In genomic region chr3:172193436-172193835, GRCh38 we compare ENCODE assay signal across 2 cellular contexts.
TF ChIP-seq lines count a peak whose summit lies in the region.

No MANE protein-coding gene starts in this region.

TF ChIP-seq in A549, 52 proteins besides CTCF, POLR2A, EP300 and RAD21 (continued from another document):
- TF ChIP-seq REST (IDR thresholded peaks at IDR 0.05): no peak
- TF ChIP-seq EHF (CRISPR knock-in tag; IDR thresholded peaks at IDR 0.05): no peak
- TF ChIP-seq CBX2 (IDR thresholded peaks at IDR 0.05; ENCODE audit: borderline replicate concordance, low read depth): no peak
- TF ChIP-seq ZC3H11A (IDR thresholded peaks at IDR 0.05): no peak
- TF ChIP-seq GATA3 (IDR thresholded peaks at IDR 0.05; ENCODE audit: borderline replicate concordance): no peak
- TF ChIP-seq BCL3 (IDR thresholded peaks at IDR 0.05): no peak
- TF ChIP-seq MAX (IDR thresholded peaks at IDR 0.05): no peak
- TF ChIP-seq ZNF302 (CRISPR knock-in tag; IDR thresholded peaks at IDR 0.05): no peak

TF ChIP-seq in WTC11, 78 proteins besides CTCF, POLR2A, EP300 and RAD21 (continued from another document):
- no peak for TF ChIP-seq ARID4B (CRISPR knock-in tag; IDR thresholded peaks at IDR 0.05; ENCODE audit: borderline replicate concordance)
- no peak for TF ChIP-seq GTF2I (CRISPR knock-in tag; conservative IDR thresholded peaks at IDR 0.05)
- no peak for TF ChIP-seq AR (CRISPR knock-in tag; IDR thresholded peaks at IDR 0.05)
- no peak for TF ChIP-seq RELA (CRISPR knock-in tag; IDR thresholded peaks at IDR 0.05; ENCODE audit: borderline replicate concordance)
- no peak for TF ChIP-seq SP1 (CRISPR knock-in tag; conservative IDR thresholded peaks at IDR 0.05)
- no peak for TF ChIP-seq ELF4 (CRISPR knock-in tag; IDR thresholded peaks at IDR 0.05; ENCODE audit: low read depth)
- TF ChIP-seq ATF1 (CRISPR knock-in tag; IDR thresholded peaks at IDR 0.05): no peak
- no peak for TF ChIP-seq JUN (CRISPR knock-in tag; IDR thresholded peaks at IDR 0.05)
